Comparison of ENCODE assay signal across 19 cellular contexts in the genomic region with DNA sequence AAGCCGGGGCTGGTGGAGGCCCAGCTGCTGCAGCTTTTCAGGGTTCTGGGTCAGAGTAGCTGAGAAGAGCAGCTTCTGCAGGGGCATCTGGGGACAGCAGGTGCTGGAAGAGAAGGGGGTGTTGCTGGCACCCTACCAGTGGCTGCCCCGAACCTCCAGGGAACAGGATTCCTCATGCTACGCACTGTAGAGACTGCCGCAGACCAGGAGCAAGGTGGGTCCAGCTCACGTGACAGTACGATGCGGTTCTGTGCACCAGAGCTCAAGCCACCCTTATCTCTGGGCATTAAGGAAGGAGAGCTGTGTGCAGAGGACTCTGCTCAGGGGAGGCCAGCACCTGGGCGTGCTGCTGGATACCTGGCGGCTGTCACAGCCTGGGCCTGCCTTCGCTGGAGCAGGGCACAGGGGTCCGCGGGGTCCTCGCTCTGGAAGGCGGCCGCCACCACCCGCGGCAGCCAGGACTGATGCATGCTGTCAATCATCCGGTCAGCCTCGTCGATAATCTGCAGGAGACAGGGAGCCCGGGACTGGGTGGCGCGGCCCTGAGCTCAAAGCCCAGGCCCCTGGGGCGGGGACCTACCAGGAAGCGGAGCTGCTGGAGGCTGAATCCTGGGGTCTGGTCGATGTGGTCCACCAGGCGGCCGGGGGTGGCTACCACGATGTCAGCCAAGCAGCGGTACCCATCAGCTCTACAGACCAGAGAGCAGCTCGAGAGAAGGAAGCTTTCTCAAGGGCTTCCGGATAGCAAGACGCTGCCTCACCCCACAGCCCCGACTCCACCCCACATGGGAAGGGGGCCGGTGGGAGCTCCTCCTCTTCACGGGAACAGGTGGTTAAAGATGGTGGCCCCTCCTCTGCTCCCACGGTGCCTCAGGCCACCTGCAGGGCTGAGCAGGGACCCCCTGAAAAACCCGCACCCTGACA.
"Had no signal": no experiment of that assay in that cellular context is flagged by ENCODE, and none has a peak within 500 bp of the region (broad histone marks: within the 10 kb centered on the region; RNA-seq: fewer than 3 reads in every experiment).

No MANE protein-coding gene starts in this region.

- H3K27ac ChIP-seq: brain microvascular endothelial cell, colonic mucosa, foreskin keratinocyte, lower lobe of right lung, tibial artery, vagina had no signal

- ATAC-seq: foreskin keratinocyte, lower lobe of right lung, natural killer cell had no signal

- H3K9me3 Mint-ChIP-seq: activated B cell treated with CpG ODN at 0.5 μM for 24 hours; activated CD4-positive, alpha-beta T cell treated with anti-CD3 and anti-CD28 coated beads, Interleukin-2, amount 10 ng/mL, durations not matched to agents 24 days and 14 days; natural killer cell; T-helper 2 cell treated with Interferon-gamma antibody and Interleukin-4, amounts not matched to agents 5 μg/mL and 100 μg/mL, for 36 hours had no signal

- H3K4me1 ChIP-seq: foreskin keratinocyte had no signal

- H3K9me3 ChIP-seq: colonic mucosa, lower lobe of right lung, tibial artery, vagina had no signal

- H3K27me3 Mint-ChIP-seq: activated B cell treated with CpG ODN at 0.5 μM for 24 hours had no signal

- H3K4me3 ChIP-seq: colonic mucosa, lower lobe of right lung, tibial artery, vagina had no signal

- H3K36me3 Mint-ChIP-seq: natural killer cell had no signal

- H3K27ac Mint-ChIP-seq: activated B cell treated with CpG ODN at 0.5 μM for 24 hours had no signal

- H3K27me3 ChIP-seq: brain microvascular endothelial cell, colonic mucosa, foreskin keratinocyte, tibial artery, vagina had no signal

- DNase-seq: activated B cell treated with CpG ODN at 0.5 μM for 24 hours; activated CD4-positive, alpha-beta T cell treated with anti-CD3 and anti-CD28 coated beads, Interleukin-2, amount 10 ng/mL, durations not matched to agents 24 days and 14 days; activated CD8-positive, alpha-beta memory T cell treated with anti-CD3 and anti-CD28 coated beads for 24 hours; activated naive CD4-positive, alpha-beta T cell treated with Interleukin-2 at 50 U/mL for 16 hours; anterior cingulate cortex; brain microvascular endothelial cell; central memory CD4-positive, alpha-beta T cell; colonic mucosa; foreskin keratinocyte; glutamatergic neuron; hypothalamus; lower lobe of right lung; natural killer cell; nucleus accumbens; stimulated activated CD4-positive, alpha-beta T cell treated with anti-CD3 and anti-CD28 coated beads, Interleukin-2, amount 100 ng/mL, for 24 hours; stimulated activated naive CD4-positive, alpha-beta T cell treated with Interleukin-2 at 50 U/mL for 16 hours had no signal
